ENCODE assay signal across 19 cellular contexts in the genomic region with DNA sequence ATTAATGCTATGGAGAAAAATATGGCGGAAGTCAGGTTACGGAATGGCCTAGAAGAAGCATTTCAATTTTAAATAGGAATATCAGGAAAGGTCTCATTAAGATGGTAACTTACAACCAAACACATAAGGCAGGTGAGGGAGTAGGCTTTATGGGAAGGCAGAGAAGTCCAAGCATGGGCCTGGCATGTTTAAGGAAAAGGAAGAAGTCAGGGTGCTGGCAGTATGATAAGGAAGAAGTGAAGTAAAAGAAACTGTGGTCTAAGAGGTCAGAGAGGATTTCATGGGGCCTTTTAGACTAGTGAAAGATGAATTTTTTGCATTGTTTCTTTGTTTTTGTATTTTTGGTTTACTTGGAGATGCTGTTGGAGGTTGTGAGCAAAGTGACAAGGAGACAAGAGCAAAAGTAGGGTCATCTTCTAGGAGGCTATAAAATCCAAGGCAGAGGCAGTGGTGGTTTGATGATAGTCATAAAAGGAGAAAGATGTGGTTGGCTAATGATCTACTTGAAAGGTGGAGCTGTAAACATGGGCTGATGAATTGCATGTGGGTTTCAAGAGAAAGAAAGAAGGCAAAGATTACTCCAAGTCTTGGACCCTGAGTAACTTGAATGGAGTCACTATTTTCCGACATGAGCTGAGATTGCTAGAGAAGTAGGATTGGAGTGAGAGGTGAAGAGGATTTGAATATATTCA.
DNase-seq lines count a peak whose midpoint lies in the region; ATAC-seq and TF ChIP-seq lines count a peak whose summit lies in the region.
"Had no signal": no experiment of that assay in that cellular context is flagged by ENCODE, and none has a peak within 500 bp of the region (broad histone marks: within the 10 kb centered on the region; RNA-seq: fewer than 3 reads in every experiment).

No MANE protein-coding gene starts in this region.

- intact Hi-C loops in left colon (cut with DNase I, micrococcal nuclease): no loop called here

- TF ChIP-seq CTCF in mesothelial cell of epicardium (IDR thresholded peaks at IDR 0.05; ENCODE audit: unreplicated experiment): no peak

- ATAC-seq in GM21619 (IDR thresholded peaks at IDR 0.05; ENCODE audit: unreplicated experiment) (peak; percentile 48), left colon (peak; percentile 90)
- ATAC-seq: GM12878 had no signal

- no peak overlapping the region for H3K27ac Mint-ChIP-seq in mesothelial cell of epicardium
- H3K27ac Mint-ChIP-seq: CD14-positive monocyte; CD4-positive, alpha-beta memory T cell; CD4-positive, CD25-positive, alpha-beta regulatory T cell; CD8-positive, alpha-beta memory T cell had no signal

- no peaks in the 10 kb centered on the region for H3K9me3 Mint-ChIP-seq in mesothelial cell of epicardium
- H3K9me3 Mint-ChIP-seq: CD8-positive, alpha-beta memory T cell had no signal

- no peaks in the 10 kb centered on the region for H3K27me3 Mint-ChIP-seq in mesothelial cell of epicardium (ENCODE audit: low read depth)
- H3K27me3 Mint-ChIP-seq: CD8-positive, alpha-beta memory T cell had no signal

- no peak for DNase-seq in left colon
- no peak for DNase-seq in DMS114 treated with DMSO at 0.1 percent for 48 hours (lab: John Stamatoyannopoulos, UW; ENCODE audit: unreplicated experiment)
- no peak for DNase-seq in DMS79 treated with DMSO at 0.1 percent for 48 hours (lab: John Stamatoyannopoulos, UW)
- no peak for DNase-seq in mesothelial cell of epicardium (ENCODE audit: low spot score in 2 of 2, unreplicated experiment in 2 of 2)
- DNase-seq: 8988T; ACHN; BE2C; C1 segment of cervical spinal cord; CD4-positive, alpha-beta memory T cell; CD4-positive, CD25-positive, alpha-beta regulatory T cell; CD8-positive, alpha-beta memory T cell; COR-L47; DMS 273 treated with DMSO at 0.1 percent for 48 hours; DND-41; EL; GDM1 had no signal

- no peaks in the 10 kb centered on the region for H3K36me3 Mint-ChIP-seq in mesothelial cell of epicardium
- H3K36me3 Mint-ChIP-seq: CD14-positive monocyte; CD4-positive, alpha-beta memory T cell; CD4-positive, CD25-positive, alpha-beta regulatory T cell; CD8-positive, alpha-beta memory T cell had no signal

- no peak overlapping the region for H3K4me3 Mint-ChIP-seq in mesothelial cell of epicardium
- H3K4me3 Mint-ChIP-seq: CD14-positive monocyte; CD4-positive, alpha-beta memory T cell; CD4-positive, CD25-positive, alpha-beta regulatory T cell; CD8-positive, alpha-beta memory T cell had no signal

- no peaks in the 10 kb centered on the region for H3K4me1 Mint-ChIP-seq in mesothelial cell of epicardium
- H3K4me1 Mint-ChIP-seq: CD14-positive monocyte; CD4-positive, alpha-beta memory T cell; CD4-positive, CD25-positive, alpha-beta regulatory T cell; CD8-positive, alpha-beta memory T cell had no signal
